6 cellular contexts compared by ENCODE assay signal in genomic region chr11:118998388-118998717, GRCh38. TPM values are rescaled to one million over a fixed set of nuclear protein-coding genes. Genes with fewer than 3 reads are reported as not detected.
DNase-seq lines count a peak whose midpoint lies in the region; ATAC-seq and TF ChIP-seq lines count a peak whose summit lies in the region.

No MANE protein-coding gene starts in this region.

- peaks cover 25% of the 10 kb centered on the region for H3K4me1 Mint-ChIP-seq in CD14-positive monocyte

- DNase-seq in CD14-positive monocyte (ENCODE audit: low spot score) (no peak), gastrocnemius medialis (no peak), CD1c-positive myeloid dendritic cell (ENCODE audit: extremely low spot score) (no peak)
- DNase-seq in effector CD4-positive, alpha-beta T cell: peak; percentile 12

- H3K9me3 Mint-ChIP-seq in CD14-positive monocyte: no peaks in the 10 kb centered on the region

- intact Hi-C loops in CD14-positive monocyte (cut with micrococcal nuclease) (loop anchor here (1.0 to 5.0 kb wide), 3 partner anchors 18 to 34 kb away; partner anchors contain the start of gene SLC37A4 (in 1 of the 2)), gastrocnemius medialis (cut with DNase I; ENCODE audit: low total_unique reads) (loop anchor here (1.0 kb wide), 2 partner anchors 20 to 32 kb away; partner anchors contain the start of genes RPS25, SLC37A4 and TRAPPC4)

- H3K4me1 ChIP-seq in gastrocnemius medialis: peaks cover 24 to 28% of the 10 kb centered on the region in 2 donors

- peak overlapping the region; percentile 91 to 97 (median 95) for H3K27ac Mint-ChIP-seq in CD14-positive monocyte

- H3K36me3 ChIP-seq in gastrocnemius medialis: peaks cover 0 to 13% of the 10 kb centered on the region in 2 donors

- no peaks in the 10 kb centered on the region for H3K9me3 ChIP-seq in gastrocnemius medialis

- H3K36me3 Mint-ChIP-seq in CD14-positive monocyte: peaks cover 35 to 47% of the 10 kb centered on the region in 2 donors

- H3K27ac ChIP-seq in gastrocnemius medialis: peak overlapping the region; percentile 79 to 96 (median 85)

- H3K4me3 Mint-ChIP-seq in CD14-positive monocyte: peak overlapping the region; percentile 95 to 97

- ATAC-seq in HG03457 (IDR thresholded peaks at IDR 0.05; ENCODE audit: unreplicated experiment): peak; percentile 7
- peak; percentile 27 to 30 for ATAC-seq in gastrocnemius medialis
- ATAC-seq in GM18505 (IDR thresholded peaks at IDR 0.05; ENCODE audit: unreplicated experiment): no peak

- no peak for TF ChIP-seq CTCF in CD14-positive monocyte (IDR thresholded peaks at IDR 0.05)
- no peak for TF ChIP-seq CTCF in gastrocnemius medialis (IDR thresholded peaks at IDR 0.05 in 4 of 5, conservative IDR thresholded peaks at IDR 0.05 in 1 of 5)

- H3K27me3 Mint-ChIP-seq in CD14-positive monocyte (ENCODE audit: low read depth in 3 of 3): peaks cover 0 to 2% (median 0%) of the 10 kb centered on the region in 3 donors

- no peak for TF ChIP-seq POLR2A in gastrocnemius medialis (IDR thresholded peaks at IDR 0.05)
- TF ChIP-seq POLR2A in GM18505 (IDR thresholded peaks at IDR 0.05; ENCODE audit: borderline replicate concordance, extremely low read depth, insufficient read depth, insufficient read length): no peak

- H3K27me3 ChIP-seq in gastrocnemius medialis: no peaks in the 10 kb centered on the region

- peak overlapping the region; percentile 66 to 88 (median 81) for H3K4me3 ChIP-seq in gastrocnemius medialis

- in situ Hi-C loops in gastrocnemius medialis (cut with MboI; ENCODE audit: low sequenced_read_pairs in 4 of 4): no loop called here

RNA-seq across cellular contexts. Expression of gene CENATAC, which starts 0.4 kb away (rescaled TPM):
- polyA plus RNA-seq in CD14-positive monocyte: 1 to 10 TPM; 2.7 to 4.1 TPM
- 10 to 100 TPM in 3 of 4 donors, 1 to 10 TPM in 1; 7.4 to 36.4 (median 16.1) TPM for total RNA-seq in gastrocnemius medialis

RNA-seq across cellular contexts. Expression of gene RPS25, which starts 19.8 kb away (rescaled TPM):
- 1,000 to 10,000 TPM; 1,264 to 1,336 TPM for polyA plus RNA-seq in CD14-positive monocyte
- total RNA-seq in gastrocnemius medialis: 1,000 to 10,000 TPM; 1,700 to 2,567 (median 1,849) TPM

RNA-seq across cellular contexts. Expression of gene TRAPPC4, which starts 20.2 kb away (rescaled TPM):
- polyA plus RNA-seq in CD14-positive monocyte: 10 to 100 TPM; 46.9 to 54.5 TPM
- total RNA-seq in gastrocnemius medialis: 10 to 100 TPM; 43.0 to 82.8 (median 66.9) TPM

RNA-seq across cellular contexts. Expression of gene FOXR1, which starts 26.8 kb away (rescaled TPM):
- polyA plus RNA-seq in CD14-positive monocyte: not detected
- total RNA-seq in gastrocnemius medialis: not detected

RNA-seq across cellular contexts. Expression of gene SLC37A4, which starts 32.3 kb away (rescaled TPM):
- 1 to 10 TPM; 5.9 to 7.2 TPM for polyA plus RNA-seq in CD14-positive monocyte
- 10 to 100 TPM; 29.7 to 72.9 (median 56.4) TPM for total RNA-seq in gastrocnemius medialis
